In the genomic region with DNA sequence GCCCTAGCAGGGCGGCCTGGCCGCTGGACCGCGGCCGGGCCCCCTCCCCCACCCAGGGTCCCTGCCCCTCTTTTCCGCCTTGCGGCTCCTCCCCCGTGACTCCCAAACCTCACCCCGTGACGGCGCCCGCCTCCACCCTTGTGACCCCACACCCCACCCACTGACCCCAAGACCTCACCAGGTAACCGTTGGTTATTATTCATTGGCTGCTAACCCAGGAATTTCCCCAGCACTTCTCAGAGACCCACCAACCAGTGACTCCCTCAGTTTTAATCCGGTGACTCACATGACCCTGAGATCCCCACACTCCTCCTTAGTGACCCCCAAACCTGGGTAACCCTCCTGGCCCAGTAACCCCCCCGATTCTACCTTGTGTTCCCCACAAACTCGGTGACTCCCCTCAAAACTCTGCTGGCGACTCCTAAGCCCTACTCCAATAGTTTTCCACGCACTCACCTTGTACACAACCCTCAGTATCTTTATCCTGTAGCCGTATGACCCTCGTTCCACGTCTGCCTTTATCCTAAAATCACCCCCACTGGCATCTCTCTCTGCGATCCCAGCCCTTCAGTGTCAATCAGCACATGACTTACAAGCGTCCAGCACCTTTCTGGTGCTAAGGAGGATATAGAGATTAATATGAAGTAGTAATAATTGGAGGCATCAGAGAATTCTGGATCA, we compare ENCODE assay signal across 1 cellular context.
TF ChIP-seq lines count a peak whose summit lies in the region.

No MANE protein-coding gene starts in this region.

TF ChIP-seq in GM12878, 131 proteins besides CTCF, POLR2A, EP300 and RAD21:
- TF ChIP-seq USF1 (IDR thresholded peaks at IDR 0.05; ENCODE audit: borderline replicate concordance, extremely low read length, insufficient read depth, low read depth, low read length): peak; percentile 31
- TF ChIP-seq RELB (IDR thresholded peaks at IDR 0.05; ENCODE audit: low read depth): peak; percentile 26; the same call in 1 of the 2 replicates
- TF ChIP-seq, protein P1, sequence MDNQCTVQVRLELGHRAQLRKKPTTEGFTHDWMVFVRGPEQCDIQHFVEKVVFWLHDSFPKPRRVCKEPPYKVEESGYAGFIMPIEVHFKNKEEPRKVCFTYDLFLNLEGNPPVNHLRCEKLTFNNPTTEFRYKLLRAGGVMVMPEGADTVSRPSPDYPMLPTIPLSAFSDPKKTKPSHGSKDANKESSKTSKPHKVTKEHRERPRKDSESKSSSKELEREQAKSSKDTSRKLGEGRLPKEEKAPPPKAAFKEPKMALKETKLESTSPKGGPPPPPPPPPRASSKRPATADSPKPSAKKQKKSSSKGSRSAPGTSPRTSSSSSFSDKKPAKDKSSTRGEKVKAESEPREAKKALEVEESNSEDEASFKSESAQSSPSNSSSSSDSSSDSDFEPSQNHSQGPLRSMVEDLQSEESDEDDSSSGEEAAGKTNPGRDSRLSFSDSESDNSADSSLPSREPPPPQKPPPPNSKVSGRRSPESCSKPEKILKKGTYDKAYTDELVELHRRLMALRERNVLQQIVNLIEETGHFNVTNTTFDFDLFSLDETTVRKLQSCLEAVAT (IDR thresholded peaks at IDR 0.05): peak; percentile 65; the same call in 1 of the 2 replicates
- no peak for TF ChIP-seq CEBPB (IDR thresholded peaks at IDR 0.05; ENCODE audit: borderline replicate concordance in 1 of 2, low read depth in 2 of 2, low read length in 2 of 2)
- TF ChIP-seq, protein P2, sequence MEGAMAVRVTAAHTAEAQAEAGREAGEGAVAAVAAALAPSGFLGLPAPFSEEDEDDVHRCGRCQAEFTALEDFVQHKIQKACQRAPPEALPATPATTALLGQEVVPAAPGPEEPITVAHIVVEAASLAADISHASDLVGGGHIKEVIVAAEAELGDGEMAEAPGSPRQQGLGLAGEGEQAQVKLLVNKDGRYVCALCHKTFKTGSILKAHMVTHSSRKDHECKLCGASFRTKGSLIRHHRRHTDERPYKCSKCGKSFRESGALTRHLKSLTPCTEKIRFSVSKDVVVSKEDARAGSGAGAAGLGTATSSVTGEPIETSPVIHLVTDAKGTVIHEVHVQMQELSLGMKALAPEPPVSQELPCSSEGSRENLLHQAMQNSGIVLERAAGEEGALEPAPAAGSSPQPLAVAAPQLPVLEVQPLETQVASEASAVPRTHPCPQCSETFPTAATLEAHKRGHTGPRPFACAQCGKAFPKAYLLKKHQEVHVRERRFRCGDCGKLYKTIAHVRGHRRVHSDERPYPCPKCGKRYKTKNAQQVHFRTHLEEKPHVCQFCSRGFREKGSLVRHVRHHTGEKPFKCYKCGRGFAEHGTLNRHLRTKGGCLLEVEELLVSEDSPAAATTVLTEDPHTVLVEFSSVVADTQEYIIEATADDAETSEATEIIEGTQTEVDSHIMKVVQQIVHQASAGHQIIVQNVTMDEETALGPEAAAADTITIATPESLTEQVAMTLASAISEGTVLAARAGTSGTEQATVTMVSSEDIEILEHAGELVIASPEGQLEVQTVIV (IDR thresholded peaks at IDR 0.05; ENCODE audit: borderline replicate concordance, partially characterized antibody): no peak
- TF ChIP-seq PML (IDR thresholded peaks at IDR 0.05; ENCODE audit: low read length): peak; percentile 29; the same call in 1 of the 2 replicates
- TF ChIP-seq NR2F1 (conservative IDR thresholded peaks at IDR 0.05): peak; percentile 72
- TF ChIP-seq STAT3 (IDR thresholded peaks at IDR 0.05; ENCODE audit: low read depth, low read length): no peak
- TF ChIP-seq TBL1XR1 (IDR thresholded peaks at IDR 0.05; ENCODE audit: low read depth, low read length): no peak
- 0 out of 2 replicates have a peak, but pooled peaks have one; percentile 4 for TF ChIP-seq REST (IDR thresholded peaks at IDR 0.05; ENCODE audit: low read depth, low read length)
- peak; percentile 34 for TF ChIP-seq SMAD1 (IDR thresholded peaks at IDR 0.05; ENCODE audit: low read depth, partially characterized antibody)
- TF ChIP-seq PKNOX1 (IDR thresholded peaks at IDR 0.05): peak; percentile 64
- TF ChIP-seq IKZF2 (IDR thresholded peaks at IDR 0.05): peak in 1 of 2 experiments; percentile 36; a peak in 2 of 4 replicates
- TF ChIP-seq, protein P3, sequence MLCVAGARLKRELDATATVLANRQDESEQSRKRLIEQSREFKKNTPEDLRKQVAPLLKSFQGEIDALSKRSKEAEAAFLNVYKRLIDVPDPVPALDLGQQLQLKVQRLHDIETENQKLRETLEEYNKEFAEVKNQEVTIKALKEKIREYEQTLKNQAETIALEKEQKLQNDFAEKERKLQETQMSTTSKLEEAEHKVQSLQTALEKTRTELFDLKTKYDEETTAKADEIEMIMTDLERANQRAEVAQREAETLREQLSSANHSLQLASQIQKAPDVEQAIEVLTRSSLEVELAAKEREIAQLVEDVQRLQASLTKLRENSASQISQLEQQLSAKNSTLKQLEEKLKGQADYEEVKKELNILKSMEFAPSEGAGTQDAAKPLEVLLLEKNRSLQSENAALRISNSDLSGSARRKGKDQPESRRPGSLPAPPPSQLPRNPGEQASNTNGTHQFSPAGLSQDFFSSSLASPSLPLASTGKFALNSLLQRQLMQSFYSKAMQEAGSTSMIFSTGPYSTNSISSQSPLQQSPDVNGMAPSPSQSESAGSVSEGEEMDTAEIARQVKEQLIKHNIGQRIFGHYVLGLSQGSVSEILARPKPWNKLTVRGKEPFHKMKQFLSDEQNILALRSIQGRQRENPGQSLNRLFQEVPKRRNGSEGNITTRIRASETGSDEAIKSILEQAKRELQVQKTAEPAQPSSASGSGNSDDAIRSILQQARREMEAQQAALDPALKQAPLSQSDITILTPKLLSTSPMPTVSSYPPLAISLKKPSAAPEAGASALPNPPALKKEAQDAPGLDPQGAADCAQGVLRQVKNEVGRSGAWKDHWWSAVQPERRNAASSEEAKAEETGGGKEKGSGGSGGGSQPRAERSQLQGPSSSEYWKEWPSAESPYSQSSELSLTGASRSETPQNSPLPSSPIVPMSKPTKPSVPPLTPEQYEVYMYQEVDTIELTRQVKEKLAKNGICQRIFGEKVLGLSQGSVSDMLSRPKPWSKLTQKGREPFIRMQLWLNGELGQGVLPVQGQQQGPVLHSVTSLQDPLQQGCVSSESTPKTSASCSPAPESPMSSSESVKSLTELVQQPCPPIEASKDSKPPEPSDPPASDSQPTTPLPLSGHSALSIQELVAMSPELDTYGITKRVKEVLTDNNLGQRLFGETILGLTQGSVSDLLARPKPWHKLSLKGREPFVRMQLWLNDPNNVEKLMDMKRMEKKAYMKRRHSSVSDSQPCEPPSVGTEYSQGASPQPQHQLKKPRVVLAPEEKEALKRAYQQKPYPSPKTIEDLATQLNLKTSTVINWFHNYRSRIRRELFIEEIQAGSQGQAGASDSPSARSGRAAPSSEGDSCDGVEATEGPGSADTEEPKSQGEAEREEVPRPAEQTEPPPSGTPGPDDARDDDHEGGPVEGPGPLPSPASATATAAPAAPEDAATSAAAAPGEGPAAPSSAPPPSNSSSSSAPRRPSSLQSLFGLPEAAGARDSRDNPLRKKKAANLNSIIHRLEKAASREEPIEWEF (IDR thresholded peaks at IDR 0.05; ENCODE audit: insufficient replicate concordance, low read depth, low read length): no peak
- TF ChIP-seq, protein P4, sequence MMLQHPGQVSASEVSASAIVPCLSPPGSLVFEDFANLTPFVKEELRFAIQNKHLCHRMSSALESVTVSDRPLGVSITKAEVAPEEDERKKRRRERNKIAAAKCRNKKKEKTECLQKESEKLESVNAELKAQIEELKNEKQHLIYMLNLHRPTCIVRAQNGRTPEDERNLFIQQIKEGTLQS (IDR thresholded peaks at IDR 0.05; ENCODE audit: borderline replicate concordance, extremely low read depth, low read depth, low read length): no peak
- peak; percentile 25; the same call in 1 of the 2 replicates for TF ChIP-seq PAX5 (IDR thresholded peaks at IDR 0.05; ENCODE audit: borderline replicate concordance, low read depth, low read length)
- TF ChIP-seq NR2C1 (IDR thresholded peaks at IDR 0.05): peak; percentile 69; the same call in 1 of the 2 replicates
- no peak for TF ChIP-seq ATF7 (IDR thresholded peaks at IDR 0.05; ENCODE audit: low read depth)
- no peak for TF ChIP-seq EED (IDR thresholded peaks at IDR 0.05; ENCODE audit: low read depth)
- TF ChIP-seq RAD51 (IDR thresholded peaks at IDR 0.05): peak; percentile 64; the same call in 1 of the 2 replicates
- peak; percentile 31; the same call in 1 of the 2 replicates for TF ChIP-seq SMARCA5 (IDR thresholded peaks at IDR 0.05)
- TF ChIP-seq HDGF (IDR thresholded peaks at IDR 0.05): peak; percentile 94
- peak; percentile 33; the same call in 1 of the 3 replicates for TF ChIP-seq POU2F2 (IDR thresholded peaks at IDR 0.05; ENCODE audit: borderline replicate concordance, low read depth, low read length)
- TF ChIP-seq MTA2 (IDR thresholded peaks at IDR 0.05; ENCODE audit: low read depth): peak; percentile 35; the same call in 1 of the 2 replicates
- no peak for TF ChIP-seq KDM1A (IDR thresholded peaks at IDR 0.05; ENCODE audit: borderline replicate concordance)
- no peak for TF ChIP-seq TAF1 (IDR thresholded peaks at IDR 0.05; ENCODE audit: borderline replicate concordance, low read depth, low read length)
- TF ChIP-seq GATAD2B (conservative IDR thresholded peaks at IDR 0.05; ENCODE audit: low read depth): 0 out of 2 replicates have a peak, but pooled peaks have one; percentile 34
- TF ChIP-seq RB1 (IDR thresholded peaks at IDR 0.05; ENCODE audit: borderline replicate concordance): no peak
